ENCODE assay signal across 13 cellular contexts in genomic region chr20:47278907-47279348, GRCh38.
DNase-seq lines count a peak whose midpoint lies in the region; ATAC-seq and TF ChIP-seq lines count a peak whose summit lies in the region.
"Had no signal": no experiment of that assay in that cellular context is flagged by ENCODE, and none has a peak within 500 bp of the region (broad histone marks: within the 10 kb centered on the region; RNA-seq: fewer than 3 reads in every experiment).

No MANE protein-coding gene starts in this region.

- no peaks in the 10 kb centered on the region for H3K9me2 ChIP-seq in hepatocyte (replicated peaks; ENCODE audit: insufficient read depth)

- in situ Hi-C loops in brain microvascular endothelial cell (cut with HindIII; ENCODE audit: low pct_ligation_motif_present, low sequenced_read_pairs): loop anchor here (10.0 kb wide), 1 partner anchor 56 kb away; no protein-coding TSS in a partner anchor

- H3K9me3 ChIP-seq in adrenal gland (replicated peaks in 1 of 3) (no peaks in the 10 kb centered on the region), hepatocyte (ENCODE audit: low read depth) (no peaks in the 10 kb centered on the region), thyroid gland (no peaks in the 10 kb centered on the region)
- H3K9me3 ChIP-seq: neutrophil, transverse colon had no signal

- intact Hi-C loops in adrenal gland (cut with DNase I): loop anchor here (5.0 kb wide), 2 partner anchors 83 to 103 kb away; no protein-coding TSS in a partner anchor
- intact Hi-C loops in thyroid gland (cut with DNase I): no loop called here

- 46 to 59% (median 52%) methylated on average over 8 of the region's 8 CpGs for WGBS in adrenal gland, 4 donors
- 83% methylated on average over 8 of the region's 8 CpGs for WGBS in hepatocyte (ENCODE audit: low lambda C conversion rate, missing lambda C conversion rate)
- WGBS in thyroid gland, 2 donors: 94 to 96% methylated on average over 8 of the region's 8 CpGs

- H3K9me3 Mint-ChIP-seq in activated naive CD8-positive, alpha-beta T cell (ENCODE audit: low read depth): no peaks in the 10 kb centered on the region
- H3K9me3 Mint-ChIP-seq in activated naive CD8-positive, alpha-beta T cell treated with anti-CD3 and anti-CD28 coated beads, Interleukin-2, amount 50 U/mL, for 24 hours: no peaks in the 10 kb centered on the region

- H3K36me3 ChIP-seq in adrenal gland (replicated peaks in 1 of 2) (peaks cover 0 to 57% of the 10 kb centered on the region in 2 donors), hepatocyte (replicated peaks; ENCODE audit: insufficient read depth, low read depth) (peaks cover 6% of the 10 kb centered on the region), thyroid gland (peaks cover 3 to 5% of the 10 kb centered on the region in 2 donors), brain microvascular endothelial cell (replicated peaks) (peaks cover 59% of the 10 kb centered on the region)

- H3K36me3 Mint-ChIP-seq in activated naive CD8-positive, alpha-beta T cell: peaks cover 3% of the 10 kb centered on the region
- peaks cover 47% of the 10 kb centered on the region for H3K36me3 Mint-ChIP-seq in activated naive CD8-positive, alpha-beta T cell treated with anti-CD3 and anti-CD28 coated beads, Interleukin-2, amount 50 U/mL, for 24 hours (ENCODE audit: low read depth)

- peaks cover 35% of the 10 kb centered on the region for H3K4me1 Mint-ChIP-seq in activated naive CD8-positive, alpha-beta T cell (ENCODE audit: low read depth)
- H3K4me1 Mint-ChIP-seq in activated naive CD8-positive, alpha-beta T cell treated with anti-CD3 and anti-CD28 coated beads, Interleukin-2, amount 50 U/mL, for 24 hours: peaks cover 35% of the 10 kb centered on the region

- H3K4me1 ChIP-seq in adrenal gland (replicated peaks in 1 of 2) (peaks cover 33 to 52% of the 10 kb centered on the region in 2 donors), hepatocyte (ENCODE audit: insufficient read depth) (peaks cover 9% of the 10 kb centered on the region), thyroid gland (peaks cover 53 to 63% of the 10 kb centered on the region in 2 donors)

- H3K27ac ChIP-seq in adrenal gland (peak overlapping the region in 4 of 5 donors; percentile 14 to 85 (median 61)), hepatocyte (peak overlapping the region; percentile 54), thyroid gland (peak overlapping the region in 2 of 3 donors; percentile 76 to 82), brain microvascular endothelial cell (no peak overlapping the region)
- H3K27ac ChIP-seq: neutrophil had no signal

- H3K79me2 ChIP-seq in hepatocyte: peaks cover 22% of the 10 kb centered on the region

- H4K20me1 ChIP-seq in hepatocyte (ENCODE audit: insufficient read depth, poor library complexity, severe bottlenecking): no peaks in the 10 kb centered on the region

- H3K4me3 Mint-ChIP-seq in activated naive CD8-positive, alpha-beta T cell: no peak overlapping the region
- H3K4me3 Mint-ChIP-seq in activated naive CD8-positive, alpha-beta T cell treated with anti-CD3 and anti-CD28 coated beads, Interleukin-2, amount 50 U/mL, for 24 hours: no peak overlapping the region

- H3K27ac Mint-ChIP-seq in activated naive CD8-positive, alpha-beta T cell: peak overlapping the region; percentile 84
- H3K27ac Mint-ChIP-seq in activated naive CD8-positive, alpha-beta T cell treated with anti-CD3 and anti-CD28 coated beads, Interleukin-2, amount 50 U/mL, for 24 hours: no peak overlapping the region

- no peaks in the 10 kb centered on the region for H3K27me3 Mint-ChIP-seq in activated naive CD8-positive, alpha-beta T cell
- H3K27me3 Mint-ChIP-seq in activated naive CD8-positive, alpha-beta T cell treated with anti-CD3 and anti-CD28 coated beads, Interleukin-2, amount 50 U/mL, for 24 hours: no peaks in the 10 kb centered on the region

- no peak overlapping the region for H3K4me3 ChIP-seq in adrenal gland
- H3K4me3 ChIP-seq in hepatocyte: no peak overlapping the region
- no peak overlapping the region for H3K4me3 ChIP-seq in thyroid gland (replicated peaks in 1 of 3)
- no peak overlapping the region for H3K4me3 ChIP-seq in brain microvascular endothelial cell (ENCODE audit: low read depth, low read length)
- H3K4me3 ChIP-seq: transverse colon had no signal

- DNase-seq in activated naive CD8-positive, alpha-beta T cell treated with anti-CD3 and anti-CD28 coated beads, Interleukin-2, amount 50 U/mL, for 24 hours: no peak
- DNase-seq in adrenal gland: peak; percentile 66 to 91 (median 84)
- DNase-seq in hepatocyte (ENCODE audit: low spot score): peak; percentile 58
- DNase-seq in thyroid gland: no peak
- no peak for DNase-seq in brain microvascular endothelial cell
- DNase-seq in hippocampal formation (lab: John Stamatoyannopoulos, UW): no peak
- DNase-seq in activated CD8-positive, alpha-beta memory T cell treated with anti-CD3 and anti-CD28 coated beads, Interleukin-2, amount 50 U/mL, for 4 hours: no peak
- DNase-seq: ACHN; activated naive CD4-positive, alpha-beta T cell treated with Interleukin-2 at 50 U/mL for 16 hours; Kasumi-1; transverse colon had no signal

- H3K27me3 ChIP-seq in adrenal gland (no peaks in the 10 kb centered on the region), hepatocyte (no peaks in the 10 kb centered on the region), thyroid gland (no peaks in the 10 kb centered on the region), brain microvascular endothelial cell (replicated peaks) (no peaks in the 10 kb centered on the region)
- H3K27me3 ChIP-seq: neutrophil, transverse colon had no signal

- no peak for TF ChIP-seq POLR2A in adrenal gland (IDR thresholded peaks at IDR 0.05)
- no peak for TF ChIP-seq POLR2A in thyroid gland (IDR thresholded peaks at IDR 0.05)

- no peak for ATAC-seq in activated naive CD8-positive, alpha-beta T cell treated with anti-CD3 and anti-CD28 coated beads, Interleukin-2, amount 50 U/mL, for 24 hours

- no peak for TF ChIP-seq CTCF in adrenal gland (IDR thresholded peaks at IDR 0.05)
- no peak for TF ChIP-seq CTCF in hepatocyte (IDR thresholded peaks at IDR 0.05; ENCODE audit: poor library complexity)
- no peak for TF ChIP-seq CTCF in thyroid gland (IDR thresholded peaks at IDR 0.05)
- TF ChIP-seq CTCF in brain microvascular endothelial cell (IDR thresholded peaks at IDR 0.05; ENCODE audit: low read depth, low read length, missing control alignments): no peak

- H3K4me2 ChIP-seq in hepatocyte: no peak overlapping the region

- no peak overlapping the region for H2AFZ ChIP-seq in hepatocyte

Comparison
In these comparisons a context has a peak if more than half of its experiments do, and no peak if none do; other contexts are left out.
1. DNase-seq: peak in adrenal gland (7 of 7) and hepatocyte (single experiment); none in activated naive CD8-positive, alpha-beta T cell treated with anti-CD3 and anti-CD28 coated beads, Interleukin-2, amount 50 U/mL, for 24 hours (single experiment), thyroid gland (0 of 2), brain microvascular endothelial cell (single experiment), hippocampal formation (0 of 2) and activated CD8-positive, alpha-beta memory T cell treated with anti-CD3 and anti-CD28 coated beads, Interleukin-2, amount 50 U/mL, for 4 hours (single experiment).